In genomic region chr1:173680152-173680551, GRCh38 we compare ENCODE assay signal across 2 cellular contexts. TPM values are rescaled to one million over a fixed set of nuclear protein-coding genes. Genes with fewer than 3 reads are reported as not detected.
"Had no signal": no experiment of that assay in that cellular context is flagged by ENCODE, and none has a peak within 500 bp of the region (broad histone marks: within the 10 kb centered on the region; RNA-seq: fewer than 3 reads in every experiment).

No MANE protein-coding gene starts in this region.

RNA-seq across cellular contexts. Expression of gene ANKRD45, which starts 10.5 kb away (rescaled TPM):
- total RNA-seq: GM12878 had no signal

RNA-seq across cellular contexts. Expression of gene TEX50, which starts 45.0 kb away (rescaled TPM):
- total RNA-seq: G401, GM12878 had no signal
- polyA plus RNA-seq: GM12878 had no signal
